8 cellular contexts compared by ENCODE assay signal in the genomic region with DNA sequence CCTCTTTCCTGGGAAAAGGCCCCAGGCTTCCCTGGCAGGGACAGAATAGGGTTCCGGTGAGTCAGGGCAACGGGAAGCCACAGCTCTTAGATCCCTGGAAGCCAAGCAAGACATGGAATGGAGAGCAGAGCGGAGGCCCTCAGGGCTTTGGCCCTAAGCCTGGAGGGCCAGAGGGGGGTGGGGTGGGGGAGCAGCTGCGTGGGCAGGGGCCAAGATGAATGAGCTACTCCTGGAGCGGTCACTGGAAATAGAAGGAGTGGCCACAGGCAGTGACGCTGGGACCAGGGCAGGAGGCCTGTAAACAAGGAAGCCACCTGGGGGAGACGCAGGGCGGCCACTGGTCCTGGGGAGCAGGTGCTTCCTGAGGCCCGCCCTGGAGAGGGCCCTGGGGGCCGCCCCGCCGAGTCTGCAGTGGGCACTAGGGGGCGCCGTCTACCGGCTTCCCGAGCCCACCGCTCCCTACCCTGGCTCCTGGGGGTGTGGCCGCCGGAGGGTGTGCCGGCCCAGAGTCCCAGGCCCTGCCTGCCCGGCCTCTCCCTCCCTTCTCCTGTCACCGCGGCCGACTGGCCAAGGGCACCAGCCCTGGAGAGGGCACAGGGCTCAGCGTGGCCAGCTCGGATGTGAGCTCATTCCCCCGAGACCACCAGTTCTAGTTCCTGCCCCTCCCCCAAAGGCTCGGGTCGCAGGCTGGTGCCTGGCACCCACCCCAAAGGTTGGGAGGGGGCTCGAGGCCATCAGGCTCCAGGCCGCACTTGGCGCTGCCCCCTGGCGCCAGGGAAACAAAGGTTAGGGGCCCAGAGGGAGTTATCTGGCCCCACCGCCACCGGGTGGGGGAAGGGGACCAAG. TPM values are rescaled to one million over a fixed set of nuclear protein-coding genes. Genes with fewer than 3 reads are reported as not detected.
DNase-seq lines count a peak whose midpoint lies in the region; ATAC-seq and TF ChIP-seq lines count a peak whose summit lies in the region.

No MANE protein-coding gene starts in this region.

- no peaks in the 10 kb centered on the region for H3K4me1 Mint-ChIP-seq in Calu3 (ENCODE audit: low read depth, unreplicated experiment)
- peaks cover 33% of the 10 kb centered on the region for H3K4me1 Mint-ChIP-seq in neural crest cell

- peak overlapping the region; percentile 20 for H3K27ac Mint-ChIP-seq in Calu3 (ENCODE audit: unreplicated experiment)
- H3K27ac Mint-ChIP-seq in neural crest cell (ENCODE audit: unreplicated experiment) = no peak overlapping the region

- H3K27me3 ChIP-seq in stomach = no peaks in the 10 kb centered on the region

- H3K36me3 Mint-ChIP-seq in Calu3 (ENCODE audit: insufficient read depth, unreplicated experiment) (peaks cover 27% of the 10 kb centered on the region), neural crest cell (ENCODE audit: low read depth) (no peaks in the 10 kb centered on the region)

- peak; percentile 62 for ATAC-seq in GM21619 (IDR thresholded peaks at IDR 0.05; ENCODE audit: unreplicated experiment)

- TF ChIP-seq POLR2A in stomach (IDR thresholded peaks at IDR 0.05) = no peak

- 2 to 5% (median 3%) methylated on average over 15 to 35 of the region's 35 CpGs for WGBS in stomach, 5 donors

- BruUV-seq in Calu3 (replicated peaks; lab: Mats Ljungman, UMichigan) = no TSS peak

- no peak overlapping the region for H3K4me3 Mint-ChIP-seq in Calu3 (ENCODE audit: low read depth, unreplicated experiment)
- no peak overlapping the region for H3K4me3 Mint-ChIP-seq in neural crest cell

- H3K4me1 ChIP-seq in stomach = peaks cover 25 to 89% (median 61%) of the 10 kb centered on the region in 4 donors

- H3K27me3 Mint-ChIP-seq in Calu3 (ENCODE audit: unreplicated experiment) = no peaks in the 10 kb centered on the region
- no peaks in the 10 kb centered on the region for H3K27me3 Mint-ChIP-seq in neural crest cell (ENCODE audit: low read depth)

- H3K36me3 ChIP-seq in KOPT-K1 (ENCODE audit: insufficient read depth, low read length) = peaks cover 25% of the 10 kb centered on the region
- peaks cover 23 to 34% (median 28%) of the 10 kb centered on the region in 4 donors for H3K36me3 ChIP-seq in stomach

- intact Hi-C loops in Calu3 (cut with micrococcal nuclease; ENCODE audit: unreplicated experiment) = loop anchor here (10.0 kb wide), 1 partner anchor 58 kb away; no protein-coding TSS in a partner anchor
- intact Hi-C loops in stomach (cut with DNase I; ENCODE audit: low total_unique reads) = loop anchor here (5.0 kb wide), 1 partner anchor 116 kb away; no protein-coding TSS in a partner anchor

- H3K9me3 ChIP-seq in KOPT-K1 (ENCODE audit: insufficient read depth, low read length, poor library complexity, severe bottlenecking) = no peaks in the 10 kb centered on the region
- no peaks in the 10 kb centered on the region for H3K9me3 ChIP-seq in stomach

- CTCF ChIA-PET in Calu3 (lab: Charles Lee) = interaction anchor here (0.6 to 0.9 kb wide), 5 partner anchors 9 to 417 kb away, joined by 3 to 5 read pairs (median 4); no protein-coding TSS in a partner anchor

- DNase-seq in Calu3 (peak; percentile 88), RPMI7951 (ENCODE audit: low read depth) (peak; percentile 100), fibroblast of the conjunctiva (ENCODE audit: low read depth) (peak; percentile 78), neural crest cell (ENCODE audit: low read depth, low spot score) (peak; percentile 85), stomach (peak; percentile 96)
- peak; percentile 92 for DNase-seq in activated effector memory CD4-positive, alpha-beta T cell treated with anti-CD3 and anti-CD28 coated beads, Interleukin-2, amount 50 U/mL, for 16 hours

- H3K4me3 ChIP-seq in stomach = peak overlapping the region; percentile 36 to 52 (median 40)

- no peaks in the 10 kb centered on the region for H3K9me3 Mint-ChIP-seq in Calu3 (ENCODE audit: low read depth, unreplicated experiment)
- no peaks in the 10 kb centered on the region for H3K9me3 Mint-ChIP-seq in neural crest cell

- peak; percentile 54 for TF ChIP-seq CTCF in Calu3 (IDR thresholded peaks at IDR 0.05; ENCODE audit: unreplicated experiment)
- peak; percentile 92 for TF ChIP-seq CTCF in neural crest cell (conservative IDR thresholded peaks at IDR 0.05)
- peak in 6 of 7 experiments; percentile 10 to 91 (median 77) for TF ChIP-seq CTCF in stomach (IDR thresholded peaks at IDR 0.05)

- H3K27ac ChIP-seq in KOPT-K1 (ENCODE audit: low read depth, low read length, poor library complexity, severe bottlenecking) (peak overlapping the region; percentile 78), stomach (peak overlapping the region; percentile 88 to 97 (median 91))

- no peak for TF ChIP-seq EP300 in stomach (IDR thresholded peaks at IDR 0.05)

RNA-seq across cellular contexts. Expression of a gene that starts 12.1 kb away (rescaled TPM):
- 14.3 and 16.6 TPM in 2 replicates for total RNA-seq in Calu3 (2022)
- total RNA-seq in RPMI7951 (2014; rRNA removed; shearing (Covaris generic)) = 14.9 and 18.4 TPM in 2 replicates
- total RNA-seq in neural crest cell = 26.9 and 28.2 TPM in 2 replicates
- total RNA-seq in stomach = 10 to 100 TPM in 4 of 5 donors, 1 to 10 TPM in 1; 1.8 to 24.2 (median 20.3) TPM
- 10 to 100 TPM in 1 of 3 donors, 1 to 10 TPM in 2; 5.7 to 10.8 (median 6.1) TPM for polyA plus RNA-seq in stomach

RNA-seq across cellular contexts. Expression of a gene that starts 22.8 kb away (rescaled TPM):
- total RNA-seq in Calu3 (2022) = not detected in 2 replicates
- total RNA-seq in RPMI7951 (2014; rRNA removed; shearing (Covaris generic)) = 2.5 and 2.6 TPM in 2 replicates
- total RNA-seq in neural crest cell = 1.7 and 2.0 TPM in 2 replicates
- 10 to 100 TPM in 1 of 5 donors, 1 to 10 TPM in 3, under 1 TPM in 1; 0.89 to 20.0 (median 3.3) TPM for total RNA-seq in stomach
- polyA plus RNA-seq in stomach = 1 to 10 TPM in 2 of 3 donors, under 1 TPM in 1; 0.56 to 2.2 (median 1.5) TPM

RNA-seq across cellular contexts. Expression of a gene that starts 32.3 kb away (rescaled TPM):
- 4.2 and 4.9 TPM in 2 replicates for total RNA-seq in Calu3 (2022)
- total RNA-seq in RPMI7951 (2014; rRNA removed; shearing (Covaris generic)) = 0.12 and 0.20 TPM in 2 replicates
- total RNA-seq in neural crest cell = 0.80 and 1.0 TPM in 2 replicates
- total RNA-seq in stomach = 1 to 10 TPM in 4 of 5 donors, not detected in 1; 1.3 to 3.2 (median 1.7) TPM
- 10 to 100 TPM in 1 of 3 donors, 1 to 10 TPM in 2; 1.2 to 87.8 (median 1.4) TPM for polyA plus RNA-seq in stomach

RNA-seq across cellular contexts. Expression of a gene that starts 46.9 kb away (rescaled TPM):
- total RNA-seq in Calu3 (2022) (5.0 and 5.2 TPM in 2 replicates), neural crest cell (6.7 and 6.8 TPM in 2 replicates), stomach (10 to 100 TPM in 1 of 5 donors, 1 to 10 TPM in 4; 1.3 to 17.1 (median 2.9) TPM)
- total RNA-seq in RPMI7951 (2014; rRNA removed; shearing (Covaris generic)) = 6.8 and 9.5 TPM in 2 replicates
- 10 to 100 TPM in 2 of 3 donors, 1 to 10 TPM in 1; 5.7 to 61.6 (median 25.5) TPM for polyA plus RNA-seq in stomach

Comparison
In these comparisons a context has a peak if more than half of its experiments do, and no peak if none do; other contexts are left out.
1. Peak in every context shown above with its lines: DNase-seq, ATAC-seq, H3K4me3 ChIP-seq and H3K27ac ChIP-seq.